24 cellular contexts compared by ENCODE assay signal in the genomic region with DNA sequence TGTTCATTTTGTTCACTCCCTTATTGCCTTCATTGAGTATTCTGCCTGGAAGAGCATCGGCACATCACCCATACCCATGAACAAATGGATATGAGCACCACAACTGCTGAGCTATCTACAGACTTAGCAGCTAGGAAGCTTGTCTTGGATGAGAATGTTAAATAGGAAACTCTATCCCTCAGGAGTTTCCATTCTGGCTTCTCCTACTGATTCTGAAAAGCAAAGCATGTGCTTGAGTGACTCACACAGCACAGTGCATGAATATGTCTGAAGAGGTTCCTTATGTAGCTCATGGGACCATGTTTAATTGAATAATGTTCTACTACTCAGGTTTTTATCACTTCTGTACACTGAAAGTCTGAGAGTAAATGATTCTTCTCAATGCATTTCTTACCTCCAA. TPM values are rescaled to one million over a fixed set of nuclear protein-coding genes. Genes with fewer than 3 reads are reported as not detected.
DNase-seq lines count a peak whose midpoint lies in the region; ATAC-seq and TF ChIP-seq lines count a peak whose summit lies in the region.
"Had no signal": no experiment of that assay in that cellular context is flagged by ENCODE, and none has a peak within 500 bp of the region (broad histone marks: within the 10 kb centered on the region; RNA-seq: fewer than 3 reads in every experiment).

No MANE protein-coding gene starts in this region.

- H3K27ac Mint-ChIP-seq in mesothelial cell of epicardium: no peak overlapping the region
- H3K27ac Mint-ChIP-seq: H9 had no signal

- no peak overlapping the region for H3K9ac ChIP-seq in Karpas-422 (ENCODE audit: low read length)

- H3K9me3 Mint-ChIP-seq in mesothelial cell of epicardium: peaks cover 12% of the 10 kb centered on the region

- H3K4me1 ChIP-seq in right cardiac atrium (ENCODE audit: control insufficient read depth, insufficient read depth, low read length) (no peaks in the 10 kb centered on the region), Karpas-422 (ENCODE audit: low read length) (no peaks in the 10 kb centered on the region)
- H3K4me1 ChIP-seq: A549, Peyer's patch had no signal

- H3K9me3 ChIP-seq in right cardiac atrium (ENCODE audit: control insufficient read depth, low read length): no peaks in the 10 kb centered on the region
- no peaks in the 10 kb centered on the region for H3K9me3 ChIP-seq in Karpas-422 (ENCODE audit: low read length)
- H3K9me3 ChIP-seq: A549, Peyer's patch had no signal

- 51% methylated on average over 1 of the region's 1 CpG for WGBS in right cardiac atrium

- ATAC-seq in left ventricle myocardium superior (peak; percentile 66), right cardiac atrium (no peak)
- ATAC-seq: A549 had no signal

- peaks cover 7% of the 10 kb centered on the region for H3K36me3 Mint-ChIP-seq in mesothelial cell of epicardium

- H3K27ac ChIP-seq in right cardiac atrium (ENCODE audit: low read length): no peak overlapping the region
- H3K27ac ChIP-seq in Karpas-422 (ENCODE audit: low read length): no peak overlapping the region
- H3K27ac ChIP-seq: A549, C4-2B, Peyer's patch had no signal

- H3K4me1 Mint-ChIP-seq in mesothelial cell of epicardium: peaks cover 56% of the 10 kb centered on the region

- no peaks in the 10 kb centered on the region for H3K79me2 ChIP-seq in Karpas-422 (ENCODE audit: low read length)

- no peaks in the 10 kb centered on the region for H4K20me1 ChIP-seq in Karpas-422 (ENCODE audit: insufficient read depth, low read depth, low read length)

- no peaks in the 10 kb centered on the region for H3K36me3 ChIP-seq in Karpas-422 (ENCODE audit: insufficient read depth, low read length)
- H3K36me3 ChIP-seq: Peyer's patch had no signal

- no peak overlapping the region for H3K4me3 Mint-ChIP-seq in mesothelial cell of epicardium
- H3K4me3 Mint-ChIP-seq: H9 had no signal

- TF ChIP-seq CTCF in choroid plexus epithelial cell (conservative IDR thresholded peaks at IDR 0.05; ENCODE audit: low read depth, low read length): no peak
- no peak for TF ChIP-seq CTCF in mesothelial cell of epicardium (IDR thresholded peaks at IDR 0.05; ENCODE audit: unreplicated experiment)

- DNase-seq in left ventricle myocardium superior: no peak
- no peak for DNase-seq in right cardiac atrium
- peak; percentile 1 for DNase-seq in choroid plexus epithelial cell (ENCODE audit: low read depth)
- DNase-seq in iris pigment epithelial cell (ENCODE audit: low read depth): peak; percentile 1
- peak; percentile 61 for DNase-seq in stromal cell of bone marrow (ENCODE audit: low read depth)
- no peak for DNase-seq in Karpas-422
- no peak for DNase-seq in mesothelial cell of epicardium (ENCODE audit: low spot score in 2 of 2, unreplicated experiment in 2 of 2)
- DNase-seq in dermis blood vessel endothelial cell: no peak
- DNase-seq: AML-193; DND-41; H9; IMR-90; Kasumi-1; MM.1S; NCI-H1092; NCI-H146; NCI-H2029 treated with DMSO at 0.1 percent for 48 hours; NCI-H2171; NCI-H446 treated with DMSO at 0.1 percent for 48 hours; NCI-H748 treated with DMSO at 0.1 percent for 48 hours; NK-92 treated with Interleukin-12 subunit alpha and Interleukin-12 subunit beta, amount 100 ng/mL, for 24 hours; Peyer's patch had no signal

- H3K27me3 Mint-ChIP-seq in mesothelial cell of epicardium (ENCODE audit: low read depth): no peaks in the 10 kb centered on the region

- no peaks in the 10 kb centered on the region for H3K9me2 ChIP-seq in Karpas-422 (replicated peaks; ENCODE audit: insufficient read depth, low read length)

- no peak overlapping the region for H2AFZ ChIP-seq in Karpas-422 (ENCODE audit: low read length)

- H3K27me3 ChIP-seq in right cardiac atrium (ENCODE audit: control insufficient read depth, insufficient read depth): no peaks in the 10 kb centered on the region
- H3K27me3 ChIP-seq in Karpas-422 (ENCODE audit: low read length): no peaks in the 10 kb centered on the region
- H3K27me3 ChIP-seq: Peyer's patch had no signal

- no peak overlapping the region for H3K4me2 ChIP-seq in Karpas-422 (ENCODE audit: low read depth, low read length, poor library complexity, severe bottlenecking)
- H3K4me2 ChIP-seq: A549 had no signal

- intact Hi-C loops in left ventricle myocardium superior (cut with micrococcal nuclease) (no loop called here), right cardiac atrium (cut with DNase I) (no loop called here)

- H3K4me3 ChIP-seq in right cardiac atrium (ENCODE audit: low read length) (no peak overlapping the region), choroid plexus epithelial cell (ENCODE audit: low read depth, low read length) (no peak overlapping the region), Karpas-422 (ENCODE audit: low read length) (no peak overlapping the region)
- H3K4me3 ChIP-seq: A549, Peyer's patch had no signal

RNA-seq across cellular contexts. Expression of a gene that starts 57.3 kb away (rescaled TPM):
- 1.7 TPM for total RNA-seq in left ventricle myocardium superior
- 1 to 10 TPM; 3.1 to 5.5 (median 3.2) TPM for total RNA-seq in right cardiac atrium
- 0.34 TPM for polyA plus RNA-seq in right cardiac atrium
- not detected in 2 replicates for total RNA-seq in Karpas-422 (2014; rRNA removed; shearing (Covaris generic); ENCODE audit: low replicate concordance)
- total RNA-seq in mesothelial cell of epicardium: 131 to 139 TPM (median 134 TPM) in 3 replicates
- under 0.01 TPM in 2 replicates for total RNA-seq in dermis blood vessel endothelial cell
- polyA plus RNA-seq: A549 had no signal

Comparison
In these comparisons a context has a peak if more than half of its experiments do, and no peak if none do; other contexts are left out.
1. DNase-seq: peak in choroid plexus epithelial cell (single experiment), iris pigment epithelial cell (single experiment) and stromal cell of bone marrow (single experiment); none in left ventricle myocardium superior (single experiment), right cardiac atrium (0 of 3), Karpas-422 (single experiment), mesothelial cell of epicardium (0 of 2) and dermis blood vessel endothelial cell (single experiment).
2. RNA of a gene that starts 57.3 kb away (total RNA-seq): 131 to 139 TPM in mesothelial cell of epicardium; 3.1 to 5.5 TPM in right cardiac atrium, 1.7 TPM in left ventricle myocardium superior (single experiment), not detected in Karpas-422 and under 0.01 TPM in dermis blood vessel endothelial cell; every median in the first group is over 10 times any median in the second.